20 cellular contexts compared by ENCODE assay signal in genomic region chr14:50783542-50783941, GRCh38. TPM values are rescaled to one million over a fixed set of nuclear protein-coding genes. Genes with fewer than 3 reads are reported as not detected.
DNase-seq lines count a peak whose midpoint lies in the region; ATAC-seq and TF ChIP-seq lines count a peak whose summit lies in the region.
"Had no signal": no experiment of that assay in that cellular context is flagged by ENCODE, and none has a peak within 500 bp of the region (broad histone marks: within the 10 kb centered on the region; RNA-seq: fewer than 3 reads in every experiment).

No MANE protein-coding gene starts in this region.

- no peak overlapping the region for H2AFZ ChIP-seq in neural cell (ENCODE audit: low read depth, low read length)

- H3K36me3 Mint-ChIP-seq in CD4-positive, CD25-positive, alpha-beta regulatory T cell: peaks cover 4% of the 10 kb centered on the region
- H3K36me3 Mint-ChIP-seq in activated naive CD8-positive, alpha-beta T cell: peaks cover 4% of the 10 kb centered on the region

- H3K36me3 ChIP-seq in CD4-positive, CD25-positive, alpha-beta regulatory T cell (ENCODE audit: control insufficient read depth, insufficient read depth, low read length): peaks cover 2% of the 10 kb centered on the region
- no peaks in the 10 kb centered on the region for H3K36me3 ChIP-seq in HEK293 (ENCODE audit: control insufficient read depth in 2 of 2, insufficient read depth in 1 of 2, low read length in 2 of 2)
- peaks cover 5% of the 10 kb centered on the region for H3K36me3 ChIP-seq in neural cell (ENCODE audit: insufficient read depth, low read length)
- peaks cover 0 to 4% (median 0%) of the 10 kb centered on the region in 3 donors for H3K36me3 ChIP-seq in tibial nerve
- H3K36me3 ChIP-seq: breast epithelium, right lobe of liver, upper lobe of right lung had no signal

- H3K9ac ChIP-seq in neural cell (ENCODE audit: low read length): no peak overlapping the region

- no peak for ATAC-seq in CD4-positive, CD25-positive, alpha-beta regulatory T cell (ENCODE audit: low read depth in 2 of 2)
- no peak for ATAC-seq in activated CD4-positive, CD25-positive, alpha-beta regulatory T cell treated with anti-CD3 and anti-CD28 coated beads, Interleukin-2, amount 50 U/mL, for 24 hours
- ATAC-seq: foreskin keratinocyte, HCT116, right lobe of liver, upper lobe of right lung had no signal

- no peaks in the 10 kb centered on the region for H4K20me1 ChIP-seq in neural cell (ENCODE audit: insufficient read depth)

- no peaks in the 10 kb centered on the region for H3K9me2 ChIP-seq in neural cell (ENCODE audit: insufficient read depth, low read length)

- POLR2A ChIA-PET in HEK293 (lab: Yijun Ruan, JAX): no interaction called here

- TF ChIP-seq RAD21 in neural cell (conservative IDR thresholded peaks at IDR 0.05): no peak

- TF ChIP-seq POLR2A in tibial nerve (IDR thresholded peaks at IDR 0.05): no peak

- no peak overlapping the region for H3K4me2 ChIP-seq in neural cell (ENCODE audit: low read length)

- H3K79me2 ChIP-seq in neural cell (replicated peaks; ENCODE audit: insufficient read depth, low read length): peaks cover 4% of the 10 kb centered on the region

- CTCF ChIA-PET in HEK293 (lab: Yijun Ruan, JAX): interaction anchor here (1.1 kb wide), 1 partner anchor 8 kb away, joined by 3 read pairs; no protein-coding TSS in a partner anchor

- H3K4me1 Mint-ChIP-seq in CD4-positive, CD25-positive, alpha-beta regulatory T cell: peaks cover 42 to 85% (median 65%) of the 10 kb centered on the region in 4 donors
- H3K4me1 Mint-ChIP-seq in activated naive CD8-positive, alpha-beta T cell (ENCODE audit: low read depth): peaks cover 80% of the 10 kb centered on the region

- 67 to 72% methylated on average over 2 of the region's 2 CpGs for WGBS in tibial nerve, 2 donors

- no peaks in the 10 kb centered on the region for H3K9me3 Mint-ChIP-seq in CD4-positive, CD25-positive, alpha-beta regulatory T cell
- H3K9me3 Mint-ChIP-seq in activated naive CD8-positive, alpha-beta T cell (ENCODE audit: low read depth): no peaks in the 10 kb centered on the region
- H3K9me3 Mint-ChIP-seq: dendritic cell treated with granulocyte-macrophage colony-stimulating factor and Interleukin-4, amounts not matched to agents 40 ng/mL and 50 ng/mL, for 4 days had no signal

- peak overlapping the region; percentile 91 to 96 (median 94) for H3K27ac Mint-ChIP-seq in CD4-positive, CD25-positive, alpha-beta regulatory T cell
- peak overlapping the region; percentile 90 for H3K27ac Mint-ChIP-seq in activated naive CD8-positive, alpha-beta T cell
- H3K27ac Mint-ChIP-seq: dendritic cell treated with granulocyte-macrophage colony-stimulating factor and Interleukin-4, amounts not matched to agents 40 ng/mL and 50 ng/mL, for 4 days had no signal

- H3K4me1 ChIP-seq in CD4-positive, CD25-positive, alpha-beta regulatory T cell (ENCODE audit: control insufficient read depth, insufficient read depth, low read length, poor library complexity, severe bottlenecking): peaks cover 52% of the 10 kb centered on the region
- peaks cover 24% of the 10 kb centered on the region for H3K4me1 ChIP-seq in HEK293 (ENCODE audit: control insufficient read depth, insufficient read depth, low read length)
- peaks cover 0 to 15% (median 12%) of the 10 kb centered on the region in 4 donors for H3K4me1 ChIP-seq in tibial nerve
- H3K4me1 ChIP-seq: breast epithelium, right lobe of liver, upper lobe of right lung had no signal

- H3K27me3 Mint-ChIP-seq in CD4-positive, CD25-positive, alpha-beta regulatory T cell: no peaks in the 10 kb centered on the region
- no peaks in the 10 kb centered on the region for H3K27me3 Mint-ChIP-seq in activated naive CD8-positive, alpha-beta T cell
- H3K27me3 Mint-ChIP-seq: dendritic cell treated with granulocyte-macrophage colony-stimulating factor and Interleukin-4, amounts not matched to agents 40 ng/mL and 50 ng/mL, for 4 days had no signal

- no peaks in the 10 kb centered on the region for H3F3A ChIP-seq in neural cell (ENCODE audit: insufficient read depth, low read length, poor library complexity, severe bottlenecking)

- no peak for DNase-seq in CD4-positive, CD25-positive, alpha-beta regulatory T cell
- no peak for DNase-seq in tibial nerve (ENCODE audit: low spot score in 2 of 2)
- DNase-seq in DMS114 treated with DMSO at 0.1 percent for 48 hours (lab: John Stamatoyannopoulos, UW; ENCODE audit: unreplicated experiment): no peak
- DNase-seq: activated T-cell treated with anti-CD3 and anti-CD28 coated beads, Interleukin-2, amount 50 U/mL, for 48 hours; foreskin keratinocyte; mesendoderm; NCI-H1048; nucleus accumbens; right lobe of liver; stomach; upper lobe of right lung had no signal

- H3K4me3 Mint-ChIP-seq in CD4-positive, CD25-positive, alpha-beta regulatory T cell: peak overlapping the region in 1 of 4 donors; percentile 44
- H3K4me3 Mint-ChIP-seq in activated naive CD8-positive, alpha-beta T cell: peak overlapping the region; percentile 30
- H3K4me3 Mint-ChIP-seq: dendritic cell treated with granulocyte-macrophage colony-stimulating factor and Interleukin-4, amounts not matched to agents 40 ng/mL and 50 ng/mL, for 4 days had no signal

- no peak overlapping the region for H3K27ac ChIP-seq in CD4-positive, CD25-positive, alpha-beta regulatory T cell (ENCODE audit: insufficient read depth, low read length, poor library complexity, severe bottlenecking)
- H3K27ac ChIP-seq in HEK293 (ENCODE audit: extremely low read depth, low read depth, low read length) (no peak overlapping the region), neural cell (ENCODE audit: low read length) (peak overlapping the region; percentile 4), tibial nerve (no peak overlapping the region)
- H3K27ac ChIP-seq: breast epithelium, epithelial cell of prostate, foreskin keratinocyte, right lobe of liver, RWPE1, stomach, upper lobe of right lung had no signal

- H3K9me3 ChIP-seq in CD4-positive, CD25-positive, alpha-beta regulatory T cell (ENCODE audit: control insufficient read depth in 2 of 2, low read length in 2 of 2): no peaks in the 10 kb centered on the region
- no peaks in the 10 kb centered on the region for H3K9me3 ChIP-seq in HEK293 (ENCODE audit: control insufficient read depth, insufficient read depth, low read depth, low read length)
- no peaks in the 10 kb centered on the region for H3K9me3 ChIP-seq in neural cell (ENCODE audit: low read length)
- H3K9me3 ChIP-seq in tibial nerve: no peaks in the 10 kb centered on the region
- H3K9me3 ChIP-seq: breast epithelium, right lobe of liver, stomach, upper lobe of right lung had no signal

- TF ChIP-seq CTCF in HEK293 (tag by site-specific recombination; IDR thresholded peaks at IDR 0.05) (no peak), neural cell (IDR thresholded peaks at IDR 0.05; ENCODE audit: poor library complexity, severe bottlenecking) (no peak), tibial nerve (IDR thresholded peaks at IDR 0.05) (no peak)

- no peak for TF ChIP-seq EP300 in neural cell (conservative IDR thresholded peaks at IDR 0.05; ENCODE audit: poor library complexity, severe bottlenecking)
- no peak for TF ChIP-seq EP300 in tibial nerve (IDR thresholded peaks at IDR 0.05)

- no peak overlapping the region for H3K4me3 ChIP-seq in CD4-positive, CD25-positive, alpha-beta regulatory T cell (ENCODE audit: low read depth, low read length)
- no peak overlapping the region for H3K4me3 ChIP-seq in HEK293 (ENCODE audit: low read depth, low read length)
- H3K4me3 ChIP-seq in neural cell (ENCODE audit: low read length): no peak overlapping the region
- H3K4me3 ChIP-seq in tibial nerve: no peak overlapping the region
- H3K4me3 ChIP-seq: breast epithelium, right lobe of liver, stomach, upper lobe of right lung had no signal

- H3K27me3 ChIP-seq in CD4-positive, CD25-positive, alpha-beta regulatory T cell (ENCODE audit: control insufficient read depth, insufficient read depth, low read length): no peaks in the 10 kb centered on the region
- no peaks in the 10 kb centered on the region for H3K27me3 ChIP-seq in neural cell (ENCODE audit: insufficient read depth, low read depth, low read length)
- H3K27me3 ChIP-seq in tibial nerve: no peaks in the 10 kb centered on the region
- H3K27me3 ChIP-seq: breast epithelium, foreskin keratinocyte, right lobe of liver, stomach, upper lobe of right lung had no signal

TF ChIP-seq in HEK293, 187 proteins besides CTCF, POLR2A, EP300 and RAD21 (continues in another document):
- peak; percentile 63 for TF ChIP-seq WT1 (tag by site-specific recombination; IDR thresholded peaks at IDR 0.05)
- TF ChIP-seq ZNF341 (tag by site-specific recombination; IDR thresholded peaks at IDR 0.05; ENCODE audit: low read depth): no peak
- no peak for TF ChIP-seq ZBTB8A (tag by site-specific recombination; IDR thresholded peaks at IDR 0.05)
- TF ChIP-seq ZIC2 (tag by site-specific recombination; IDR thresholded peaks at IDR 0.05): 0 out of 2 replicates have a peak, but pooled peaks have one; percentile 13
- no peak for TF ChIP-seq ZNF433 (tag by site-specific recombination; IDR thresholded peaks at IDR 0.05; ENCODE audit: low read depth)

TF ChIP-seq in neural cell, 6 proteins besides CTCF, POLR2A, EP300 and RAD21 (continues in another document):
- no peak for TF ChIP-seq POLR2AphosphoS5 (IDR thresholded peaks at IDR 0.05)

RNA-seq across cellular contexts. Expression of gene NIN, which starts 47.4 kb away (rescaled TPM):
- 78.2 TPM for total RNA-seq in CD4-positive, CD25-positive, alpha-beta regulatory T cell
- 10 to 100 TPM; 17.6 to 25.4 (median 21.4) TPM for polyA plus RNA-seq in CD4-positive, CD25-positive, alpha-beta regulatory T cell
- 34.1 and 47.6 TPM in 2 replicates for polyA plus RNA-seq in neural cell
- polyA minus RNA-seq in neural cell: 57.9 and 63.6 TPM in 2 replicates
- 10 to 100 TPM; 24.1 to 35.7 (median 30.7) TPM for total RNA-seq in tibial nerve
